Comparison of ENCODE assay signal across 12 cellular contexts in genomic region chr14:78029471-78030372, GRCh38.
A peak's percentile ranks its signal among the peaks of the same experiment; 100 is the strongest.
DNase-seq lines count a peak whose midpoint lies in the region; ATAC-seq and TF ChIP-seq lines count a peak whose summit lies in the region.
"Had no signal": no experiment of that assay in that cellular context is flagged by ENCODE, and none has a peak within 500 bp of the region (broad histone marks: within the 10 kb centered on the region; RNA-seq: fewer than 3 reads in every experiment).

No MANE protein-coding gene starts in this region.

- no peaks in the 10 kb centered on the region for H3K27me3 ChIP-seq in GM23338 (ENCODE audit: insufficient read depth)
- H3K27me3 ChIP-seq: ascending aorta, upper lobe of right lung had no signal

- H3K36me3 Mint-ChIP-seq in GM23338 (ENCODE audit: low read depth) (peaks cover 5% of the 10 kb centered on the region; the same call in 1 of the 3 replicates), osteocyte (ENCODE audit: unreplicated experiment) (no peaks in the 10 kb centered on the region)
- H3K36me3 Mint-ChIP-seq in activated CD4-positive, alpha-beta memory T cell treated with anti-CD3 and anti-CD28 coated beads, Interleukin-2, amount 10 ng/mL, durations not matched to agents 7 days and 5 days (ENCODE audit: low read depth): no peaks in the 10 kb centered on the region

- peaks cover 25% of the 10 kb centered on the region for H3K4me1 Mint-ChIP-seq in GM23338
- no peaks in the 10 kb centered on the region for H3K4me1 Mint-ChIP-seq in osteocyte (ENCODE audit: unreplicated experiment)
- no peaks in the 10 kb centered on the region for H3K4me1 Mint-ChIP-seq in activated CD4-positive, alpha-beta memory T cell treated with anti-CD3 and anti-CD28 coated beads, Interleukin-2, amount 10 ng/mL, durations not matched to agents 7 days and 5 days

- no peaks in the 10 kb centered on the region for H3K36me3 ChIP-seq in GM23338 (ENCODE audit: insufficient read depth)
- H3K36me3 ChIP-seq: ascending aorta, left lung, upper lobe of right lung had no signal

- H2AFZ ChIP-seq in GM23338: peak overlapping the region; percentile 1; the same call in 1 of the 2 replicates

- CTCF ChIA-PET in activated CD4-positive, alpha-beta memory T cell treated with anti-CD3 and anti-CD28 coated beads, Interleukin-2, amount 10 ng/mL, durations not matched to agents 7 days and 5 days (lab: Charles Lee): no interaction called here

- 0 out of 2 replicates have a peak, but pooled peaks cover 22% of the 10 kb centered on the region for H3K9me2 ChIP-seq in GM23338 (ENCODE audit: insufficient read depth)

- no peaks in the 10 kb centered on the region for H3F3A ChIP-seq in GM23338 (replicated peaks; ENCODE audit: low read depth)

- DNase-seq in GM23338 (ENCODE audit: low spot score) (peak; percentile 75), NCI-H2171 treated with DMSO at 0.1 percent for 48 hours (lab: John Stamatoyannopoulos, UW) (peak; percentile 63), ecto neural progenitor cell (ENCODE audit: low spot score) (peak; percentile 50), osteocyte (ENCODE audit: extremely low spot score, unreplicated experiment) (peak; percentile 42), germinal center (ENCODE audit: low spot score) (no peak)
- DNase-seq in activated CD4-positive, alpha-beta memory T cell treated with anti-CD3 and anti-CD28 coated beads, Interleukin-2, amount 10 ng/mL, durations not matched to agents 7 days and 5 days: no peak
- DNase-seq in activated CD4-positive, alpha-beta T cell treated with anti-CD3 and anti-CD28 coated beads, Interleukin-2, amount 50 U/mL, for 1 hour: no peak
- DNase-seq: upper lobe of right lung had no signal

- peak overlapping the region; percentile 42; the same call in 2 of the 3 replicates for H3K4me3 Mint-ChIP-seq in GM23338
- H3K4me3 Mint-ChIP-seq in osteocyte (ENCODE audit: unreplicated experiment): no peak overlapping the region
- no peak overlapping the region for H3K4me3 Mint-ChIP-seq in activated CD4-positive, alpha-beta memory T cell treated with anti-CD3 and anti-CD28 coated beads, Interleukin-2, amount 10 ng/mL, durations not matched to agents 7 days and 5 days

- H3K79me2 ChIP-seq in GM23338 (replicated peaks; ENCODE audit: insufficient read depth): no peaks in the 10 kb centered on the region

- peaks cover 19% of the 10 kb centered on the region for H3K4me1 ChIP-seq in GM23338 (ENCODE audit: insufficient read depth)
- H3K4me1 ChIP-seq: ascending aorta, left lung, upper lobe of right lung had no signal

- peak overlapping the region; percentile 31 for H3K4me2 ChIP-seq in GM23338

- ATAC-seq in GM23338 (peak; percentile 91), GM19035 (IDR thresholded peaks at IDR 0.05; ENCODE audit: unreplicated experiment) (no peak)
- ATAC-seq: left lung, upper lobe of right lung had no signal

- H3K4me3 ChIP-seq in GM23338: peak overlapping the region; percentile 22
- H3K4me3 ChIP-seq: ascending aorta, left lung, SK-N-MC, upper lobe of right lung had no signal

- POLR2A ChIA-PET in activated CD4-positive, alpha-beta memory T cell treated with anti-CD3 and anti-CD28 coated beads, Interleukin-2, amount 10 ng/mL, durations not matched to agents 7 days and 5 days (lab: Charles Lee): no interaction called here

- TF ChIP-seq CTCF in GM23338 (conservative IDR thresholded peaks at IDR 0.05; ENCODE audit: low read depth in 2 of 2) (peak in 1 of 2 experiments; percentile 18; a peak in 1 of 4 replicates), osteocyte (IDR thresholded peaks at IDR 0.05) (no peak)

- H4K20me1 ChIP-seq in GM23338 (replicated peaks; ENCODE audit: insufficient read depth): no peaks in the 10 kb centered on the region

- H3K9me3 Mint-ChIP-seq in GM23338 (peaks cover 7% of the 10 kb centered on the region; the same call in 2 of the 3 replicates), osteocyte (ENCODE audit: unreplicated experiment) (no peaks in the 10 kb centered on the region)
- no peaks in the 10 kb centered on the region for H3K9me3 Mint-ChIP-seq in activated CD4-positive, alpha-beta memory T cell treated with anti-CD3 and anti-CD28 coated beads, Interleukin-2, amount 10 ng/mL, durations not matched to agents 7 days and 5 days

- peaks cover 6% of the 10 kb centered on the region for H3K27me3 Mint-ChIP-seq in GM23338 (ENCODE audit: insufficient read depth, low read depth, poor library complexity)
- no peaks in the 10 kb centered on the region for H3K27me3 Mint-ChIP-seq in osteocyte (ENCODE audit: unreplicated experiment)
- H3K27me3 Mint-ChIP-seq in activated CD4-positive, alpha-beta memory T cell treated with anti-CD3 and anti-CD28 coated beads, Interleukin-2, amount 10 ng/mL, durations not matched to agents 7 days and 5 days: peaks cover 13% of the 10 kb centered on the region

- H3K27ac Mint-ChIP-seq in GM23338 (peak overlapping the region; percentile 56), osteocyte (ENCODE audit: unreplicated experiment) (no peak overlapping the region)
- no peak overlapping the region for H3K27ac Mint-ChIP-seq in activated CD4-positive, alpha-beta memory T cell treated with anti-CD3 and anti-CD28 coated beads, Interleukin-2, amount 10 ng/mL, durations not matched to agents 7 days and 5 days

- peak overlapping the region; percentile 50 for H3K27ac ChIP-seq in GM23338 (ENCODE audit: low read depth)
- H3K27ac ChIP-seq: ascending aorta, left lung, SK-N-MC, upper lobe of right lung had no signal

TF ChIP-seq in GM23338, 12 proteins besides CTCF, POLR2A, EP300 and RAD21 (continues in another document):
- TF ChIP-seq CREB1 (CRISPR knock-in tag; IDR thresholded peaks at IDR 0.05; ENCODE audit: low read depth) (no peak), JUNB (IDR thresholded peaks at IDR 0.05; ENCODE audit: unreplicated experiment) (peak; percentile 25), NANOG (IDR thresholded peaks at IDR 0.05; ENCODE audit: borderline replicate concordance) (peak; percentile 76), EZH2 (IDR thresholded peaks at IDR 0.05; ENCODE audit: low read depth, unreplicated experiment) (no peak), STAT1 (IDR thresholded peaks at IDR 0.05; ENCODE audit: unreplicated experiment) (no peak), ZNF462 (CRISPR knock-in tag; IDR thresholded peaks at IDR 0.05) (no peak)

Comparison
In these comparisons a context has a peak if more than half of its experiments do, and no peak if none do; other contexts are left out.
1. DNase-seq: peak in GM23338 (single experiment), NCI-H2171 treated with DMSO at 0.1 percent for 48 hours (single experiment), ecto neural progenitor cell (single experiment) and osteocyte (single experiment); none in activated CD4-positive, alpha-beta memory T cell treated with anti-CD3 and anti-CD28 coated beads, Interleukin-2, amount 10 ng/mL, durations not matched to agents 7 days and 5 days (single experiment), germinal center (single experiment) and activated CD4-positive, alpha-beta T cell treated with anti-CD3 and anti-CD28 coated beads, Interleukin-2, amount 50 U/mL, for 1 hour (single experiment).